ENCODE assay signal across 9 cellular contexts in the genomic region with DNA sequence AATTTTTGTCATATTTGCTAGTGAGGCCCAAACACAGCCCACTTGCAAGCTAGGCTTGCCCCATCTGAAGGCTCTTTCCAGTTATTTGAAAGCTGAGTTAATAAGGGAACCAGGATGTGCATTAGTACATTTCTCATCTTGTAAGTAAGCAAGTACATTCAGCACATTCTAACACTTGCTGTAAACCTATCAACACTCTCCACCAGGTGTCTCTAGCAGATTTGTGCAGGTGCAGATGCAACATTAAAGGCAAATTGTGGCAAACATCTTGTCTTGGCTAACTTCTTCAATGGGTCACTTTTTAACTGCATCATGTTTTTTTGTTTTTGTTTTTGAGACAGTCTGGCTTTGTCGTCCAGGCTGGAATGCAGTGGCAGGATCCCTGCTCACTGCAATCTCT. TPM values are rescaled to one million over a fixed set of nuclear protein-coding genes. Genes with fewer than 3 reads are reported as not detected.
DNase-seq lines count a peak whose midpoint lies in the region; ATAC-seq, FAIRE-seq and TF ChIP-seq lines count a peak whose summit lies in the region.
"Had no signal": no experiment of that assay in that cellular context is flagged by ENCODE, and none has a peak within 500 bp of the region (broad histone marks: within the 10 kb centered on the region; RNA-seq: fewer than 3 reads in every experiment).

No MANE protein-coding gene starts in this region.

- ATAC-seq in Right ventricle myocardium superior (ENCODE audit: poor library complexity) (peak; percentile 71), Right ventricle myocardium inferior (no peak), GM21576 (IDR thresholded peaks at IDR 0.05; ENCODE audit: unreplicated experiment) (peak; percentile 84)

- H3K27me3 ChIP-seq in KMS-11 (ENCODE audit: insufficient read depth, low read depth), result no peaks in the 10 kb centered on the region
- H3K27me3 ChIP-seq in neural progenitor cell, result no peaks in the 10 kb centered on the region

- no peak for TF ChIP-seq POLR2A in H54 (IDR thresholded peaks at IDR 0.05; ENCODE audit: low read depth, low read length)

- no peaks in the 10 kb centered on the region for H3K36me3 Mint-ChIP-seq in endothelial cell (ENCODE audit: low read depth, unreplicated experiment)
- H3K36me3 Mint-ChIP-seq in neural progenitor cell, result no peaks in the 10 kb centered on the region

- DNase-seq in Right ventricle myocardium superior (no peak), Right ventricle myocardium inferior (ENCODE audit: missing footprints) (no peak), RWPE1 (ENCODE audit: low spot score) (peak; percentile 59), endothelial cell (ENCODE audit: low spot score) (no peak), neural progenitor cell (ENCODE audit: low spot score) (peak; percentile 39), H54 (ENCODE audit: insufficient read length, low spot score) (no peak)

- H4K20me1 ChIP-seq in KMS-11 (ENCODE audit: insufficient read depth) (no peaks in the 10 kb centered on the region), neural progenitor cell (ENCODE audit: low read depth) (no peaks in the 10 kb centered on the region)

- POLR2A ChIA-PET in RWPE1 (lab: Yijun Ruan, JAX; ENCODE audit: low non-redundant PET), result no interaction called here

- H3K4me3 Mint-ChIP-seq in endothelial cell (ENCODE audit: unreplicated experiment), result no peak overlapping the region
- no peak overlapping the region for H3K4me3 Mint-ChIP-seq in neural progenitor cell

- H3K4me1 Mint-ChIP-seq in endothelial cell (ENCODE audit: unreplicated experiment) (peaks cover 21% of the 10 kb centered on the region), neural progenitor cell (no peaks in the 10 kb centered on the region)

- no peaks in the 10 kb centered on the region for H3K79me2 ChIP-seq in KMS-11 (ENCODE audit: insufficient read depth, low read depth)
- no peaks in the 10 kb centered on the region for H3K79me2 ChIP-seq in neural progenitor cell (ENCODE audit: low read depth)

- TF ChIP-seq CTCF in KMS-11 (conservative IDR thresholded peaks at IDR 0.05; ENCODE audit: low read depth, low read length) (peak; percentile 64), RWPE1 (conservative IDR thresholded peaks at IDR 0.05; ENCODE audit: low read depth) (peak; percentile 67), endothelial cell (IDR thresholded peaks at IDR 0.05; ENCODE audit: unreplicated experiment) (peak; percentile 20), neural progenitor cell (IDR thresholded peaks at IDR 0.05) (peak; percentile 50)

- intact Hi-C loops in Right ventricle myocardium superior (cut with DNase I), result loop anchor here (2.0 kb wide), 1 partner anchor 130 kb away; no protein-coding TSS in a partner anchor
- intact Hi-C loops in Right ventricle myocardium inferior (cut with DNase I), result loop anchor here (2.0 kb wide), 1 partner anchor 128 kb away; no protein-coding TSS in a partner anchor

- no peaks in the 10 kb centered on the region for H3K9me3 ChIP-seq in neural progenitor cell (ENCODE audit: low read depth)

- H2AFZ ChIP-seq in KMS-11 (ENCODE audit: low read depth) (no peak overlapping the region), neural progenitor cell (replicated peaks) (peak overlapping the region; percentile 65)

- no peak for FAIRE-seq in H54 (lab: Jason Lieb, UNC)

- H3K4me2 ChIP-seq in KMS-11, result no peak overlapping the region
- no peak overlapping the region for H3K4me2 ChIP-seq in neural progenitor cell

- H3K9ac ChIP-seq in KMS-11 (no peak overlapping the region), neural progenitor cell (no peak overlapping the region)

- CTCF ChIA-PET in RWPE1 (lab: Yijun Ruan, JAX), result interaction anchor here (0.6 to 1.4 kb wide), 6 partner anchors 10 to 148 kb away, joined by 3 to 5 read pairs (median 3); no protein-coding TSS in a partner anchor

- H3K27me3 Mint-ChIP-seq in endothelial cell (ENCODE audit: unreplicated experiment), result no peaks in the 10 kb centered on the region
- no peaks in the 10 kb centered on the region for H3K27me3 Mint-ChIP-seq in neural progenitor cell (ENCODE audit: insufficient read depth, low read depth)

- no peak overlapping the region for H3K27ac ChIP-seq in KMS-11
- no peak overlapping the region for H3K27ac ChIP-seq in RWPE1
- no peak overlapping the region for H3K27ac ChIP-seq in neural progenitor cell
- H3K27ac ChIP-seq: epithelial cell of prostate had no signal

- H3K27ac Mint-ChIP-seq in endothelial cell (ENCODE audit: unreplicated experiment), result no peak overlapping the region
- H3K27ac Mint-ChIP-seq in neural progenitor cell, result no peak overlapping the region

- H3K4me1 ChIP-seq in KMS-11 (ENCODE audit: low read depth, poor library complexity, severe bottlenecking) (no peaks in the 10 kb centered on the region), neural progenitor cell (no peaks in the 10 kb centered on the region)

- H3K36me3 ChIP-seq in KMS-11 (ENCODE audit: insufficient read depth) (no peaks in the 10 kb centered on the region), neural progenitor cell (no peaks in the 10 kb centered on the region)

- no peaks in the 10 kb centered on the region for H3K9me3 Mint-ChIP-seq in endothelial cell (ENCODE audit: unreplicated experiment)
- H3K9me3 Mint-ChIP-seq in neural progenitor cell, result no peaks in the 10 kb centered on the region

- no peaks in the 10 kb centered on the region for H3F3A ChIP-seq in neural progenitor cell (ENCODE audit: low read depth)

- H3K4me3 ChIP-seq in KMS-11 (IDR thresholded peaks at IDR 0.05; ENCODE audit: insufficient read depth, low read depth, low read length), result no peak overlapping the region
- no peak overlapping the region for H3K4me3 ChIP-seq in neural progenitor cell

RNA-seq across cellular contexts. Expression of gene MFSD6, which starts 25.3 kb away (rescaled TPM):
- total RNA-seq in Right ventricle myocardium superior, result 21.8 TPM
- 19.7 TPM for total RNA-seq in Right ventricle myocardium inferior
- 2.4 TPM for total RNA-seq in endothelial cell (ENCODE audit: unreplicated experiment)
- 0.25 and 0.37 TPM in 2 replicates for total RNA-seq in neural progenitor cell (ENCODE audit: low replicate concordance)

RNA-seq across cellular contexts. Expression of gene INPP1, which starts 39.5 kb away (rescaled TPM):
- total RNA-seq in Right ventricle myocardium superior (17.6 TPM), Right ventricle myocardium inferior (16.0 TPM), endothelial cell (ENCODE audit: unreplicated experiment) (11.7 TPM), neural progenitor cell (ENCODE audit: low replicate concordance) (0.50 and 1.6 TPM in 2 replicates)

Comparison
In these comparisons a context has a peak if more than half of its experiments do, and no peak if none do; other contexts are left out.
1. DNase-seq: peak in RWPE1 (single experiment) and neural progenitor cell (single experiment); none in Right ventricle myocardium superior (single experiment), Right ventricle myocardium inferior (single experiment), endothelial cell (single experiment) and H54 (single experiment).
2. Peak in every context shown above with its lines, with median percentiles within 50 percentile points of each other: CTCF ChIP-seq.